ENCODE assay signal across 12 cellular contexts in genomic region chr10:48577158-48577557, GRCh38. TPM values are rescaled to one million over a fixed set of nuclear protein-coding genes. Genes with fewer than 3 reads are reported as not detected.
DNase-seq lines count a peak whose midpoint lies in the region; ATAC-seq and TF ChIP-seq lines count a peak whose summit lies in the region.
"Had no signal": no experiment of that assay in that cellular context is flagged by ENCODE, and none has a peak within 500 bp of the region (broad histone marks: within the 10 kb centered on the region; RNA-seq: fewer than 3 reads in every experiment).

No MANE protein-coding gene starts in this region.

- H3K9me3 ChIP-seq in left lung: no peaks in the 10 kb centered on the region
- H3K9me3 ChIP-seq in SJCRH30 (replicated peaks): no peaks in the 10 kb centered on the region
- H3K9me3 ChIP-seq: pancreas had no signal

- H3K36me3 ChIP-seq in left lung: no peaks in the 10 kb centered on the region
- H3K36me3 ChIP-seq in brain microvascular endothelial cell (replicated peaks): peaks cover 13% of the 10 kb centered on the region
- no peaks in the 10 kb centered on the region for H3K36me3 ChIP-seq in SJCRH30
- H3K36me3 ChIP-seq: pancreas had no signal

- TF ChIP-seq CTCF in left lung (IDR thresholded peaks at IDR 0.05): no peak
- TF ChIP-seq CTCF in brain microvascular endothelial cell (IDR thresholded peaks at IDR 0.05; ENCODE audit: low read depth, low read length, missing control alignments): no peak

- intact Hi-C loops in left lung (cut with DNase I): no loop called here

- no peaks in the 10 kb centered on the region for H3K27me3 ChIP-seq in left lung
- no peaks in the 10 kb centered on the region for H3K27me3 ChIP-seq in brain microvascular endothelial cell (replicated peaks)
- H3K27me3 ChIP-seq in SJCRH30: no peaks in the 10 kb centered on the region
- H3K27me3 ChIP-seq: pancreas had no signal

- H3K4me1 ChIP-seq in left lung (peaks cover 0 to 14% of the 10 kb centered on the region in 2 donors), SJCRH30 (no peaks in the 10 kb centered on the region)
- H3K4me1 ChIP-seq: pancreas had no signal

- H3K27ac ChIP-seq in left lung: peak overlapping the region in 1 of 2 donors; percentile 77
- no peak overlapping the region for H3K27ac ChIP-seq in brain microvascular endothelial cell
- H3K27ac ChIP-seq in SJCRH30: no peak overlapping the region
- H3K27ac ChIP-seq: pancreas had no signal

- H3K4me3 ChIP-seq in left lung: no peak overlapping the region
- H3K4me3 ChIP-seq in brain microvascular endothelial cell (ENCODE audit: low read depth, low read length): no peak overlapping the region
- H3K4me3 ChIP-seq in SJCRH30: no peak overlapping the region
- H3K4me3 ChIP-seq: pancreas had no signal

- in situ Hi-C loops in brain microvascular endothelial cell (cut with HindIII; ENCODE audit: low pct_ligation_motif_present, low sequenced_read_pairs): no loop called here

- ATAC-seq in HG02884 (IDR thresholded peaks at IDR 0.05; ENCODE audit: unreplicated experiment) (peak; percentile 67), left lung (peak; percentile 84)

- DNase-seq in CD1c-positive myeloid dendritic cell (ENCODE audit: extremely low spot score) (peak; percentile 92), SKM-1 treated with dmso at 0.1 percent for 144 hours (lab: John Stamatoyannopoulos, UW; ENCODE audit: unreplicated experiment) (peak; percentile 99), left lung (no peak), NCI-H2196 treated with DMSO at 0.1 percent for 48 hours (lab: John Stamatoyannopoulos, UW; ENCODE audit: unreplicated experiment) (no peak), brain microvascular endothelial cell (no peak), SJCRH30 (no peak)
- no peak for DNase-seq in activated T-cell treated with anti-CD3 and anti-CD28 coated beads, Interleukin-2, amount 50 U/mL, for 1 hour
- DNase-seq: effector CD8-positive, alpha-beta T cell; NCI-H1694; pancreas had no signal

RNA-seq across cellular contexts. Expression of gene ARHGAP22, which starts 27.7 kb away (rescaled TPM):
- total RNA-seq in left lung: 10 to 100 TPM in 1 of 2 donors, 1 to 10 TPM in 1; 5.2 to 10.4 TPM
- total RNA-seq in SJCRH30 (2014; rRNA removed; shearing (Covaris generic)): not detected in 2 replicates
- total RNA-seq: T-helper 1 cell treated with Interleukin-12 subunit alpha and Interleukin-12 subunit beta and Interleukin-4 antibody, amounts not matched to agents 30 ng/mL and 1 ng/mL, for 36 hours had no signal

Comparison
In these comparisons a context has a peak if more than half of its experiments do, and no peak if none do; other contexts are left out.
1. DNase-seq: peak in CD1c-positive myeloid dendritic cell (single experiment) and SKM-1 treated with dmso at 0.1 percent for 144 hours (single experiment); none in left lung (0 of 2), NCI-H2196 treated with DMSO at 0.1 percent for 48 hours (single experiment), brain microvascular endothelial cell (single experiment), SJCRH30 (0 of 2) and activated T-cell treated with anti-CD3 and anti-CD28 coated beads, Interleukin-2, amount 50 U/mL, for 1 hour (single experiment).